In genomic region chr4:181688416-181688815, GRCh38 we compare ENCODE assay signal across 21 cellular contexts.
A peak's percentile ranks its signal among the peaks of the same experiment; 100 is the strongest.
DNase-seq lines count a peak whose midpoint lies in the region; ATAC-seq and TF ChIP-seq lines count a peak whose summit lies in the region.
"Had no signal": no experiment of that assay in that cellular context is flagged by ENCODE, and none has a peak within 500 bp of the region (broad histone marks: within the 10 kb centered on the region; RNA-seq: fewer than 3 reads in every experiment).

No MANE protein-coding gene starts in this region.

- H3K9me2 ChIP-seq in SK-N-SH, result no peaks in the 10 kb centered on the region

- H3K4me3 ChIP-seq in SK-N-SH (ENCODE audit: low read depth in 2 of 2, low read length in 1 of 2), result no peak overlapping the region
- H3K4me3 ChIP-seq: colonic mucosa, tibial artery had no signal

- no peaks in the 10 kb centered on the region for H3K9me3 ChIP-seq in SK-N-SH
- H3K9me3 ChIP-seq: colonic mucosa, neutrophil, tibial artery had no signal

- peaks cover 0 to 6% of the 10 kb centered on the region in 2 experiments; a peak in 2 of 4 replicates for H3K4me1 ChIP-seq in SK-N-SH (ENCODE audit: control insufficient read depth in 1 of 2, insufficient read depth in 2 of 2, low read depth in 1 of 2, low read length in 1 of 2)
- H3K4me1 ChIP-seq: colonic mucosa, tibial artery had no signal

- no peaks in the 10 kb centered on the region for H3K36me3 ChIP-seq in SK-N-SH (replicated peaks in 1 of 2; ENCODE audit: control insufficient read depth in 1 of 2, insufficient read depth in 2 of 2, low read length in 1 of 2)
- H3K36me3 ChIP-seq: colonic mucosa, neutrophil, tibial artery had no signal

- H2AFZ ChIP-seq in SK-N-SH (ENCODE audit: low read depth), result peak overlapping the region; percentile 20; the same call in 1 of the 2 replicates

- no peak for TF ChIP-seq EP300 in SK-N-SH (IDR thresholded peaks at IDR 0.05; ENCODE audit: borderline replicate concordance in 1 of 2, low read depth in 1 of 2, low read length in 1 of 2)

- CTCF ChIA-PET in SK-N-SH (lab: Yijun Ruan, JAX), result interaction anchor here (0.7 kb wide), 1 partner anchor 9 kb away, joined by 4 read pairs; no protein-coding TSS in a partner anchor

- WGBS in SK-N-SH (ENCODE audit: low lambda C conversion rate), result 65% methylated on average over 4 of the region's 4 CpGs

- no peak overlapping the region for H3K27ac ChIP-seq in SK-N-SH (ENCODE audit: low read depth in 2 of 2, low read length in 1 of 2)
- H3K27ac ChIP-seq: colonic mucosa, neutrophil, tibial artery had no signal

- intact Hi-C loops in Right ventricle myocardium superior (cut with DNase I), result no loop called here
- intact Hi-C loops in left ventricle myocardium superior (cut with micrococcal nuclease), result no loop called here

- POLR2A ChIA-PET in SK-N-SH (lab: Yijun Ruan, JAX), result no interaction called here

- ATAC-seq in SK-N-SH treated with all-trans-retinoic acid at 6 μM for 48 hours (no peak), Right ventricle myocardium superior (ENCODE audit: poor library complexity) (no peak), left ventricle myocardium superior (no peak)
- ATAC-seq: activated T-cell treated with anti-CD3 and anti-CD28 coated beads, Interleukin-2, amount 50 U/mL, for 72 hours; PC-3; sciatic nerve had no signal

- no peak for TF ChIP-seq RAD21 in SK-N-SH (IDR thresholded peaks at IDR 0.05; ENCODE audit: low read length)

- no peaks in the 10 kb centered on the region for H4K20me1 ChIP-seq in SK-N-SH (ENCODE audit: insufficient read depth)

- no peaks in the 10 kb centered on the region for H3K27me3 ChIP-seq in SK-N-SH (ENCODE audit: insufficient read depth)
- H3K27me3 ChIP-seq: colonic mucosa, neutrophil, tibial artery had no signal

- DNase-seq in SK-N-SH, result no peak
- peak; percentile 84 for DNase-seq in NCI-H748 (lab: John Stamatoyannopoulos, UW; ENCODE audit: unreplicated experiment)
- DNase-seq in fibroblast of peridontal ligament (ENCODE audit: extremely low read depth), result peak; percentile 33
- DNase-seq in Right ventricle myocardium superior, result no peak
- no peak for DNase-seq in mucosa of gallbladder (ENCODE audit: low spot score)
- DNase-seq in amygdala (lab: John Stamatoyannopoulos, UW), result no peak
- no peak for DNase-seq in left ventricle myocardium superior
- DNase-seq: ACHN; activated CD4-positive, alpha-beta memory T cell treated with anti-CD3 and anti-CD28 coated beads, Interleukin-2, amount 10 ng/mL, durations not matched to agents 7 days and 5 days; activated naive CD8-positive, alpha-beta T cell treated with anti-CD3 and anti-CD28 coated beads, Interleukin-2, amount 10 ng/mL, durations not matched to agents 7 days and 5 days; activated T-cell treated with anti-CD3 and anti-CD28 coated beads, Interleukin-2, amount 50 U/mL, for 72 hours; colonic mucosa; GF-D8; islet precursor cell; KBM-7; NCI-H446; PC-3; tibial artery had no signal

- no peak overlapping the region for H3K9ac ChIP-seq in SK-N-SH

- TF ChIP-seq CTCF in SK-N-SH (IDR thresholded peaks at IDR 0.05), result no peak

- peaks cover 5% of the 10 kb centered on the region for H3F3A ChIP-seq in SK-N-SH (replicated peaks; ENCODE audit: insufficient read depth)

- no peaks in the 10 kb centered on the region for H3K79me2 ChIP-seq in SK-N-SH (ENCODE audit: insufficient read depth)

- H3K4me2 ChIP-seq in SK-N-SH, result 0 out of 2 replicates have a peak overlapping the region, but pooled peaks have one; percentile 5

TF ChIP-seq in SK-N-SH, 30 proteins besides CTCF, POLR2A, EP300 and RAD21:
- TF ChIP-seq NFIC (IDR thresholded peaks at IDR 0.05; ENCODE audit: borderline replicate concordance) (no peak), SMC3 (IDR thresholded peaks at IDR 0.05; ENCODE audit: low read depth, low read length) (no peak), RCOR1 (IDR thresholded peaks at IDR 0.05; ENCODE audit: low read length) (no peak), FOSL2 (IDR thresholded peaks at IDR 0.05; ENCODE audit: borderline replicate concordance, low read depth) (no peak), TAF1 (IDR thresholded peaks at IDR 0.05; ENCODE audit: borderline replicate concordance, low read depth, low read length) (no peak), PBX3 (IDR thresholded peaks at IDR 0.05) (no peak), GATA2 (CRISPR knock-in tag; IDR thresholded peaks at IDR 0.05) (no peak), NRF1 (IDR thresholded peaks at IDR 0.05; ENCODE audit: low read depth, low read length) (no peak), FOXJ3 (CRISPR knock-in tag; IDR thresholded peaks at IDR 0.05) (no peak), YY1 (IDR thresholded peaks at IDR 0.05; ENCODE audit: low read depth) (no peak)
- TF ChIP-seq, protein P1, sequence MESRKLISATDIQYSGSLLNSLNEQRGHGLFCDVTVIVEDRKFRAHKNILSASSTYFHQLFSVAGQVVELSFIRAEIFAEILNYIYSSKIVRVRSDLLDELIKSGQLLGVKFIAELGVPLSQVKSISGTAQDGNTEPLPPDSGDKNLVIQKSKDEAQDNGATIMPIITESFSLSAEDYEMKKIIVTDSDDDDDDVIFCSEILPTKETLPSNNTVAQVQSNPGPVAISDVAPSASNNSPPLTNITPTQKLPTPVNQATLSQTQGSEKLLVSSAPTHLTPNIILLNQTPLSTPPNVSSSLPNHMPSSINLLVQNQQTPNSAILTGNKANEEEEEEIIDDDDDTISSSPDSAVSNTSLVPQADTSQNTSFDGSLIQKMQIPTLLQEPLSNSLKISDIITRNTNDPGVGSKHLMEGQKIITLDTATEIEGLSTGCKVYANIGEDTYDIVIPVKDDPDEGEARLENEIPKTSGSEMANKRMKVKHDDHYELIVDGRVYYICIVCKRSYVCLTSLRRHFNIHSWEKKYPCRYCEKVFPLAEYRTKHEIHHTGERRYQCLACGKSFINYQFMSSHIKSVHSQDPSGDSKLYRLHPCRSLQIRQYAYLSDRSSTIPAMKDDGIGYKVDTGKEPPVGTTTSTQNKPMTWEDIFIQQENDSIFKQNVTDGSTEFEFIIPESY (IDR thresholded peaks at IDR 0.05; ENCODE audit: borderline replicate concordance, low read depth), result no peak
- TF ChIP-seq, protein P2, sequence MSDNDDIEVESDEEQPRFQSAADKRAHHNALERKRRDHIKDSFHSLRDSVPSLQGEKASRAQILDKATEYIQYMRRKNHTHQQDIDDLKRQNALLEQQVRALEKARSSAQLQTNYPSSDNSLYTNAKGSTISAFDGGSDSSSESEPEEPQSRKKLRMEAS (IDR thresholded peaks at IDR 0.05; ENCODE audit: low read depth), result no peak

TF ChIP-seq in SK-N-SH treated with all-trans-retinoic acid at 6 μM for 48 hours, 23 proteins besides CTCF, POLR2A, EP300 and RAD21:
- TF ChIP-seq SNAI2 (CRISPR knock-in tag; IDR thresholded peaks at IDR 0.05) (no peak), BACH2 (CRISPR knock-in tag; IDR thresholded peaks at IDR 0.05; ENCODE audit: borderline replicate concordance) (no peak), ZFP3 (CRISPR knock-in tag; IDR thresholded peaks at IDR 0.05) (no peak), ARNTL (CRISPR knock-in tag; IDR thresholded peaks at IDR 0.05; ENCODE audit: borderline replicate concordance, low read depth) (no peak), ZFP30 (CRISPR knock-in tag; IDR thresholded peaks at IDR 0.05) (no peak), PATZ1 (CRISPR knock-in tag; IDR thresholded peaks at IDR 0.05; ENCODE audit: borderline replicate concordance) (no peak), ZNF8 (CRISPR knock-in tag; IDR thresholded peaks at IDR 0.05) (no peak), TCF4 (CRISPR knock-in tag; IDR thresholded peaks at IDR 0.05; ENCODE audit: borderline replicate concordance) (no peak), OSR1 (CRISPR knock-in tag; IDR thresholded peaks at IDR 0.05) (no peak), GLIS3 (CRISPR knock-in tag; IDR thresholded peaks at IDR 0.05) (no peak), ESRRG (CRISPR knock-in tag; IDR thresholded peaks at IDR 0.05) (no peak), ZC3H10 (CRISPR knock-in tag; IDR thresholded peaks at IDR 0.05) (no peak), TOX (CRISPR knock-in tag; IDR thresholded peaks at IDR 0.05; ENCODE audit: borderline replicate concordance) (no peak), ZNF565 (CRISPR knock-in tag; conservative IDR thresholded peaks at IDR 0.05; ENCODE audit: low read depth) (no peak)
- TF ChIP-seq, protein P3, sequence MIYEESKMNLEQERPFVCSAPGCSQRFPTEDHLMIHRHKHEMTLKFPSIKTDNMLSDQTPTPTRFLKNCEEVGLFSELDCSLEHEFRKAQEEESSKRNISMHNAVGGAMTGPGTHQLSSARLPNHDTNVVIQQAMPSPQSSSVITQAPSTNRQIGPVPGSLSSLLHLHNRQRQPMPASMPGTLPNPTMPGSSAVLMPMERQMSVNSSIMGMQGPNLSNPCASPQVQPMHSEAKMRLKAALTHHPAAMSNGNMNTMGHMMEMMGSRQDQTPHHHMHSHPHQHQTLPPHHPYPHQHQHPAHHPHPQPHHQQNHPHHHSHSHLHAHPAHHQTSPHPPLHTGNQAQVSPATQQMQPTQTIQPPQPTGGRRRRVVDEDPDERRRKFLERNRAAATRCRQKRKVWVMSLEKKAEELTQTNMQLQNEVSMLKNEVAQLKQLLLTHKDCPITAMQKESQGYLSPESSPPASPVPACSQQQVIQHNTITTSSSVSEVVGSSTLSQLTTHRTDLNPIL (CRISPR knock-in tag; IDR thresholded peaks at IDR 0.05; ENCODE audit: low read depth), result no peak

Comparison
In these comparisons a context has a peak if more than half of its experiments do, and no peak if none do; other contexts are left out.
1. DNase-seq: peak in NCI-H748 (single experiment) and fibroblast of peridontal ligament (single experiment); none in SK-N-SH (single experiment), Right ventricle myocardium superior (single experiment), mucosa of gallbladder (single experiment), amygdala (0 of 56) and left ventricle myocardium superior (single experiment).